29 cellular contexts compared by ENCODE assay signal in genomic region chr9:108099854-108100253, GRCh38.
DNase-seq lines count a peak whose midpoint lies in the region; ATAC-seq, FAIRE-seq and TF ChIP-seq lines count a peak whose summit lies in the region.
"Had no signal": no experiment of that assay in that cellular context is flagged by ENCODE, and none has a peak within 500 bp of the region (broad histone marks: within the 10 kb centered on the region; RNA-seq: fewer than 3 reads in every experiment).

No MANE protein-coding gene starts in this region.

- no peaks in the 10 kb centered on the region for H3K79me2 ChIP-seq in K562 (ENCODE audit: control insufficient read depth, insufficient read depth, low read length)

- H3K9me3 ChIP-seq in K562 (replicated peaks; ENCODE audit: control insufficient read depth, insufficient read depth, low read depth, low read length) (no peaks in the 10 kb centered on the region), esophagus squamous epithelium (no peaks in the 10 kb centered on the region), small intestine (ENCODE audit: control insufficient read depth, low read depth) (no peaks in the 10 kb centered on the region), gastroesophageal sphincter (no peaks in the 10 kb centered on the region)
- H3K9me3 ChIP-seq: ascending aorta, ovary, SJCRH30 had no signal

- TF ChIP-seq EP300 in K562 (IDR thresholded peaks at IDR 0.05; ENCODE audit: low read length) (no peak; the same call in 1 of the 2 replicates), gastroesophageal sphincter (IDR thresholded peaks at IDR 0.05) (no peak)

- H3K4me3 ChIP-seq in K562: no peak overlapping the region
- no peak overlapping the region for H3K4me3 ChIP-seq in esophagus squamous epithelium
- H3K4me3 ChIP-seq in small intestine (ENCODE audit: low read depth in 1 of 2, low read length in 2 of 2): no peak overlapping the region
- H3K4me3 ChIP-seq in gastroesophageal sphincter: no peak overlapping the region
- H3K4me3 ChIP-seq: ascending aorta, ovary, SJCRH30, skin epidermis had no signal

- ATAC-seq in K562: peak; percentile 42
- ATAC-seq in gastroesophageal sphincter: no peak
- ATAC-seq in HG03045 (IDR thresholded peaks at IDR 0.05; ENCODE audit: unreplicated experiment): no peak
- ATAC-seq in HG02678 (IDR thresholded peaks at IDR 0.05; ENCODE audit: unreplicated experiment): no peak
- ATAC-seq: effector memory CD8-positive, alpha-beta T cell had no signal

- no peak for TF ChIP-seq RAD21 in K562 (CRISPR knock-in tag; conservative IDR thresholded peaks at IDR 0.05 in 1 of 2, IDR thresholded peaks at IDR 0.05 in 1 of 2)

- no peaks in the 10 kb centered on the region for H3K27me3 ChIP-seq in K562 (ENCODE audit: control insufficient read depth in 2 of 2, insufficient read depth in 2 of 2, low read length in 2 of 2)
- H3K27me3 ChIP-seq in esophagus squamous epithelium: no peaks in the 10 kb centered on the region
- no peaks in the 10 kb centered on the region for H3K27me3 ChIP-seq in small intestine (ENCODE audit: control insufficient read depth in 2 of 2, insufficient read depth in 2 of 2, low read length in 2 of 2)
- H3K27me3 ChIP-seq in gastroesophageal sphincter: no peaks in the 10 kb centered on the region
- H3K27me3 ChIP-seq: ascending aorta, ovary, SJCRH30 had no signal

- DNase-seq in HT1080 (ENCODE audit: low read depth) (peak; percentile 32), K562 (ENCODE audit: extremely low read depth in 1 of 4, low spot score in 3 of 4) (peak in 2 of 4 experiments; percentile 38 to 57), esophagus squamous epithelium (lab: John Stamatoyannopoulos, UW) (no peak), small intestine (peak; percentile 76), NCI-H82 (lab: John Stamatoyannopoulos, UW) (no peak)
- DNase-seq: activated CD4-positive, alpha-beta T cell treated with anti-CD3 and anti-CD28 coated beads, Interleukin-2, amount 10 ng/mL, durations not matched to agents 24 days and 14 days; activated gamma-delta T cell treated with Interleukin-2 at 50 U/mL for 16 hours; activated naive CD8-positive, alpha-beta T cell treated with anti-CD3 and anti-CD28 coated beads, Interleukin-2, amount 10 ng/mL, durations not matched to agents 7 days and 5 days; activated T-cell treated with anti-CD3 and anti-CD28 coated beads, Interleukin-2, amount 50 U/mL, for 24 hours; Calu3; cortex of kidney; effector memory CD8-positive, alpha-beta T cell; NCI-H1048; NCI-H1694; NCI-H748 treated with DMSO at 0.1 percent for 48 hours; ovary; RPMI8226; SJCRH30; stimulated activated naive CD4-positive, alpha-beta T cell treated with Interleukin-2 at 50 U/mL for 16 hours; SW 1271; T-helper 9 cell had no signal

- H3K4me1 ChIP-seq in K562 (replicated peaks in 1 of 2; ENCODE audit: control insufficient read depth in 2 of 2, insufficient read depth in 2 of 2, low read length in 2 of 2) (peaks cover 19 to 59% of the 10 kb centered on the region in 2 experiments), esophagus squamous epithelium (peaks cover 1 to 47% (median 11%) of the 10 kb centered on the region in 3 donors), small intestine (ENCODE audit: control insufficient read depth in 2 of 2, insufficient read depth in 1 of 2, low read depth in 1 of 2, low read length in 1 of 2) (peaks cover 0 to 2% of the 10 kb centered on the region in 2 donors), gastroesophageal sphincter (no peaks in the 10 kb centered on the region)
- H3K4me1 ChIP-seq: ascending aorta, SJCRH30 had no signal

- intact Hi-C loops in K562 (cut with micrococcal nuclease): loop anchor here (10.0 kb wide), 1 partner anchor 315 kb away; no protein-coding TSS in a partner anchor
- intact Hi-C loops in esophagus squamous epithelium (cut with DNase I): no loop called here

- BruUV-seq in K562 (replicated peaks; lab: Mats Ljungman, UMichigan): no TSS peak

- FAIRE-seq in K562 (lab: Jason Lieb, UNC): no peak
- no peak for FAIRE-seq in small intestine (lab: Jason Lieb, UNC)

- H4K20me1 ChIP-seq in K562 (replicated peaks; ENCODE audit: control insufficient read depth, insufficient read depth, low read length): no peaks in the 10 kb centered on the region

- POLR2A ChIA-PET in K562 (lab: Yijun Ruan, JAX): interaction anchor here (1.2 kb wide), 1 partner anchor 51 kb away, joined by 3 read pairs; no protein-coding TSS in a partner anchor

- H3K9ac ChIP-seq in K562 (ENCODE audit: insufficient read depth in 1 of 2, low read depth in 2 of 2, low read length in 2 of 2): no peak overlapping the region

- TF ChIP-seq POLR2A in K562 (conservative IDR thresholded peaks at IDR 0.05) (no peak), esophagus squamous epithelium (IDR thresholded peaks at IDR 0.05) (no peak), gastroesophageal sphincter (IDR thresholded peaks at IDR 0.05) (no peak)

- WGBS in K562 (ENCODE audit: insufficient coverage, low coverage, missing lambda C conversion rate): 14% methylated on average over 3 of the region's 3 CpGs
- 27 to 44% methylated on average over 1 to 3 of the region's 3 CpGs for WGBS in esophagus squamous epithelium, 2 donors
- 20 to 57% (median 26%) methylated on average over 3 of the region's 3 CpGs for WGBS in small intestine, 3 donors
- 90 to 96% methylated on average over 3 of the region's 3 CpGs for WGBS in gastroesophageal sphincter (ENCODE audit: low coverage in 1 of 2), 2 donors

- peak overlapping the region; percentile 34 for H2AFZ ChIP-seq in K562 (ENCODE audit: low read depth, low read length)

- H3K27ac ChIP-seq in K562 (ENCODE audit: extremely low read depth, low read depth, low read length) (no peak overlapping the region), esophagus squamous epithelium (peak overlapping the region; percentile 14 to 77 (median 67)), small intestine (ENCODE audit: low read depth in 1 of 2, low read length in 1 of 2) (no peak overlapping the region), gastroesophageal sphincter (no peak overlapping the region)
- H3K27ac ChIP-seq: ascending aorta, C4-2B, HL-60, ovary, SJCRH30, skin epidermis, VCaP had no signal

- H3K9me1 ChIP-seq in K562 (ENCODE audit: control insufficient read depth, insufficient read depth, low read length): no peaks in the 10 kb centered on the region

- TF ChIP-seq CTCF in K562 (IDR thresholded peaks at IDR 0.05 in 2 of 3, conservative IDR thresholded peaks at IDR 0.05 in 1 of 3; ENCODE audit: insufficient read depth in 2 of 3, low read depth in 1 of 3, low read length in 3 of 3) (no peak), esophagus squamous epithelium (IDR thresholded peaks at IDR 0.05) (no peak), gastroesophageal sphincter (IDR thresholded peaks at IDR 0.05) (no peak)

- no peak overlapping the region for H3K4me2 ChIP-seq in K562 (ENCODE audit: insufficient read depth, low read length)

- CTCF ChIA-PET in K562 (lab: Yijun Ruan, JAX; ENCODE audit: low intra/inter-chr PET ratio): no interaction called here

- in situ Hi-C loops in K562 (cut with MboI): no loop called here

- H3K36me3 ChIP-seq in K562 (ENCODE audit: control insufficient read depth, insufficient read depth, low read length) (no peaks in the 10 kb centered on the region), esophagus squamous epithelium (no peaks in the 10 kb centered on the region), small intestine (ENCODE audit: control insufficient read depth in 2 of 2, insufficient read depth in 2 of 2, low read length in 2 of 2) (no peaks in the 10 kb centered on the region), gastroesophageal sphincter (no peaks in the 10 kb centered on the region)
- H3K36me3 ChIP-seq: ascending aorta, ovary, SJCRH30 had no signal

TF ChIP-seq in K562, 482 proteins besides CTCF, POLR2A, EP300 and RAD21 (continues in another document):
- TF ChIP-seq ZNF133 (CRISPR knock-in tag; IDR thresholded peaks at IDR 0.05) (no peak), ZNF121 (CRISPR knock-in tag; conservative IDR thresholded peaks at IDR 0.05) (no peak), ZNF589 (CRISPR knock-in tag; IDR thresholded peaks at IDR 0.05; ENCODE audit: low read depth) (0 out of 2 replicates have a peak, but pooled peaks have one; percentile 50), TCF3 (CRISPR knock-in tag; IDR thresholded peaks at IDR 0.05) (peak; percentile 47), NR2C2 (CRISPR knock-in tag; IDR thresholded peaks at IDR 0.05) (no peak), NR2C2 (tag; IDR thresholded peaks at IDR 0.05) (peak; percentile 80), DMBX1 (CRISPR knock-in tag; IDR thresholded peaks at IDR 0.05; ENCODE audit: borderline replicate concordance) (0 out of 2 replicates have a peak, but pooled peaks have one; percentile 21), KDM1A (IDR thresholded peaks at IDR 0.05) (peak; percentile 75 to 77; a peak in 2 of 4 replicates), CBFA2T3 (IDR thresholded peaks at IDR 0.05) (peak; percentile 73), TCFL5 (CRISPR knock-in tag; conservative IDR thresholded peaks at IDR 0.05) (no peak), HDAC1 (IDR thresholded peaks at IDR 0.05) (peak in 1 of 2 experiments; percentile 49; a peak in 1 of 4 replicates), SRF (CRISPR knock-in tag; IDR thresholded peaks at IDR 0.05) (peak in 1 of 2 experiments; percentile 54; a peak in 1 of 4 replicates), FOXP1 (CRISPR knock-in tag; IDR thresholded peaks at IDR 0.05) (no peak), CBFA2T2 (conservative IDR thresholded peaks at IDR 0.05) (peak; percentile 36), ARID1B (IDR thresholded peaks at IDR 0.05) (peak; percentile 57), ZNF76 (CRISPR knock-in tag; IDR thresholded peaks at IDR 0.05; ENCODE audit: borderline replicate concordance) (no peak), SOX6 (IDR thresholded peaks at IDR 0.05) (peak; percentile 66), YY1 (IDR thresholded peaks at IDR 0.05; ENCODE audit: borderline replicate concordance in 1 of 3, control insufficient read depth in 1 of 3, extremely low read depth in 1 of 3, insufficient read depth in 3 of 3, insufficient read length in 1 of 3, insufficient replicate concordance in 2 of 3, low read depth in 1 of 3, low read length in 2 of 3) (no peak), FOXJ3 (CRISPR knock-in tag; IDR thresholded peaks at IDR 0.05) (no peak), ZNF668 (CRISPR knock-in tag; IDR thresholded peaks at IDR 0.05) (no peak)

Comparison
In these comparisons a context has a peak if more than half of its experiments do, and no peak if none do; other contexts are left out.
1. DNase-seq: peak in HT1080 (single experiment) and small intestine (single experiment); none in esophagus squamous epithelium (single experiment) and NCI-H82 (single experiment).
2. H3K27ac ChIP-seq: peak in esophagus squamous epithelium (4 of 4); none in K562 (single experiment), small intestine (0 of 2) and gastroesophageal sphincter (0 of 4).